In genomic region chr1:198153804-198154203, GRCh38 we compare ENCODE assay signal across 22 cellular contexts. TPM values are rescaled to one million over a fixed set of nuclear protein-coding genes. Genes with fewer than 3 reads are reported as not detected.
DNase-seq lines count a peak whose midpoint lies in the region; ATAC-seq and TF ChIP-seq lines count a peak whose summit lies in the region.
"Had no signal": no experiment of that assay in that cellular context is flagged by ENCODE, and none has a peak within 500 bp of the region (broad histone marks: within the 10 kb centered on the region; RNA-seq: fewer than 3 reads in every experiment).

No MANE protein-coding gene starts in this region.

- no peak overlapping the region for H3K4me3 ChIP-seq in right cardiac atrium (ENCODE audit: low read length)
- H3K4me3 ChIP-seq in astrocyte of the spinal cord (ENCODE audit: low read depth, low read length), result no peak overlapping the region
- H3K4me3 ChIP-seq in aorta (ENCODE audit: low read length in 2 of 2), result no peak overlapping the region
- H3K4me3 ChIP-seq in tibial nerve, result no peak overlapping the region
- H3K4me3 ChIP-seq: ovary, spleen had no signal

- H3K27me3 ChIP-seq in right cardiac atrium (ENCODE audit: control insufficient read depth, insufficient read depth) (no peaks in the 10 kb centered on the region), aorta (ENCODE audit: control insufficient read depth in 1 of 2, insufficient read depth in 2 of 2, low read length in 1 of 2) (no peaks in the 10 kb centered on the region), tibial nerve (no peaks in the 10 kb centered on the region)
- H3K27me3 ChIP-seq: ovary, spleen had no signal

- H3K36me3 Mint-ChIP-seq in nephron (ENCODE audit: low read depth), result no peaks in the 10 kb centered on the region
- H3K36me3 Mint-ChIP-seq: natural killer cell had no signal

- in situ Hi-C loops in astrocyte of the spinal cord (cut with HindIII; ENCODE audit: low sequenced_read_pairs), result no loop called here

- no peak for TF ChIP-seq EP300 in tibial nerve (IDR thresholded peaks at IDR 0.05)

- intact Hi-C loops in right cardiac atrium (cut with DNase I) (loop anchor here in 2 of 4 donors (10.0 kb wide), 2 partner anchors 51 to 69 kb away; no protein-coding TSS in a partner anchor), Right ventricle myocardium inferior (cut with DNase I) (loop anchor here (5.0 kb wide), 1 partner anchor 37 kb away; no protein-coding TSS in a partner anchor), aorta (cut with DNase I) (loop anchor here (2.0 to 10.0 kb wide), 2 partner anchors 35 to 111 kb away; no protein-coding TSS in a partner anchor)

- no peaks in the 10 kb centered on the region for H3K4me1 ChIP-seq in right cardiac atrium (ENCODE audit: control insufficient read depth, insufficient read depth, low read length)
- peaks cover 0 to 2% of the 10 kb centered on the region in 2 donors for H3K4me1 ChIP-seq in aorta (ENCODE audit: control insufficient read depth in 1 of 2, insufficient read depth in 2 of 2, low read length in 2 of 2)
- peaks cover 0 to 29% (median 8%) of the 10 kb centered on the region in 4 donors for H3K4me1 ChIP-seq in tibial nerve
- H3K4me1 ChIP-seq: Caco-2 had no signal

- WGBS in right cardiac atrium, result 32% methylated on average over 1 of the region's 1 CpG
- 0 to 5% methylated on average over 1 of the region's 1 CpG for whole genome bisulfite sequencing in aorta, 2 donors
- 42 to 72% methylated on average over 1 of the region's 1 CpG for WGBS in tibial nerve, 2 donors

- H3K27ac Mint-ChIP-seq in nephron, result peak overlapping the region in 2 of 3 experiments; percentile 17 to 34
- H3K27ac Mint-ChIP-seq: activated CD4-positive, alpha-beta T cell treated with anti-CD3 and anti-CD28 coated beads, Interleukin-2, amount 10 ng/mL, durations not matched to agents 7 days and 5 days; activated T-cell treated with anti-CD3 and anti-CD28 coated beads, Interleukin-2, amount 50 U/mL, for 72 hours; natural killer cell had no signal

- no peak overlapping the region for H3K4me3 Mint-ChIP-seq in nephron
- H3K4me3 Mint-ChIP-seq: activated CD4-positive, alpha-beta T cell treated with anti-CD3 and anti-CD28 coated beads, Interleukin-2, amount 10 ng/mL, durations not matched to agents 7 days and 5 days; activated T-cell treated with anti-CD3 and anti-CD28 coated beads, Interleukin-2, amount 50 U/mL, for 72 hours; H9; natural killer cell had no signal

- H3K27ac ChIP-seq in right cardiac atrium (ENCODE audit: low read length) (no peak overlapping the region), aorta (ENCODE audit: low read depth in 1 of 2, low read length in 2 of 2) (peak overlapping the region; percentile 17 to 67), tibial nerve (no peak overlapping the region)
- H3K27ac ChIP-seq: ovary, spleen had no signal

- no peak for TF ChIP-seq POLR2A in tibial nerve (IDR thresholded peaks at IDR 0.05)

- DNase-seq in right cardiac atrium (peak; percentile 34 to 56 (median 49)), Right ventricle myocardium inferior (ENCODE audit: missing footprints) (no peak), astrocyte of the spinal cord (ENCODE audit: low read depth, low spot score) (peak; percentile 80), aorta (peak; percentile 62 to 63), tibial nerve (ENCODE audit: low spot score in 2 of 2) (no peak)
- no peak for DNase-seq in activated T-cell treated with anti-CD3 and anti-CD28 coated beads, Interleukin-2, amount 50 U/mL, for 48 hours
- DNase-seq: activated CD4-positive, alpha-beta T cell treated with anti-CD3 and anti-CD28 coated beads, Interleukin-2, amount 10 ng/mL, durations not matched to agents 7 days and 5 days; activated naive CD4-positive, alpha-beta T cell; activated T-cell treated with anti-CD3 and anti-CD28 coated beads, Interleukin-2, amount 50 U/mL, for 72 hours; Caco-2; caudate nucleus; DMS79; GDM1; H9; islet precursor cell; natural killer cell; NCI-H345; NCI-H82; spleen had no signal

- H3K27me3 Mint-ChIP-seq in nephron (ENCODE audit: low read depth), result no peaks in the 10 kb centered on the region

- H3K36me3 ChIP-seq in aorta (ENCODE audit: control insufficient read depth in 1 of 2, insufficient read depth in 2 of 2, low read length in 1 of 2) (no peaks in the 10 kb centered on the region), tibial nerve (no peaks in the 10 kb centered on the region)
- H3K36me3 ChIP-seq: ovary, spleen had no signal

- ATAC-seq in right cardiac atrium, result no peak
- ATAC-seq in Right ventricle myocardium inferior, result no peak
- ATAC-seq in aorta (ENCODE audit: low FRiP score), result no peak
- no peak for ATAC-seq in HG03378 (IDR thresholded peaks at IDR 0.05; ENCODE audit: unreplicated experiment)
- ATAC-seq: activated T-cell treated with anti-CD3 and anti-CD28 coated beads, Interleukin-2, amount 50 U/mL, for 72 hours; natural killer cell had no signal

- H3K9me3 Mint-ChIP-seq in nephron, result no peaks in the 10 kb centered on the region
- H3K9me3 Mint-ChIP-seq: activated CD4-positive, alpha-beta T cell treated with anti-CD3 and anti-CD28 coated beads, Interleukin-2, amount 10 ng/mL, durations not matched to agents 7 days and 5 days; activated T-cell treated with anti-CD3 and anti-CD28 coated beads, Interleukin-2, amount 50 U/mL, for 72 hours; H9; natural killer cell had no signal

- H3K9me3 ChIP-seq in right cardiac atrium (ENCODE audit: control insufficient read depth, low read length) (no peaks in the 10 kb centered on the region), aorta (ENCODE audit: control insufficient read depth, low read length) (no peaks in the 10 kb centered on the region), tibial nerve (no peaks in the 10 kb centered on the region)
- H3K9me3 ChIP-seq: Caco-2, ovary, spleen had no signal

- TF ChIP-seq CTCF in astrocyte of the spinal cord (IDR thresholded peaks at IDR 0.05; ENCODE audit: low read depth, low read length) (no peak), nephron (IDR thresholded peaks at IDR 0.05; ENCODE audit: unreplicated experiment in 3 of 3) (no peak), tibial nerve (IDR thresholded peaks at IDR 0.05) (no peak)

- peaks cover 36% of the 10 kb centered on the region for H3K4me1 Mint-ChIP-seq in nephron

RNA-seq across cellular contexts. Expression of gene NEK7, which starts 3.0 kb away (rescaled TPM):
- total RNA-seq in right cardiac atrium (100 to 1,000 TPM; 168 to 276 (median 179) TPM), Right ventricle myocardium inferior (188 TPM), aorta (100 to 1,000 TPM; 106 to 107 TPM), tibial nerve (100 to 1,000 TPM; 123 to 219 (median 141) TPM)
- polyA plus RNA-seq in right cardiac atrium (57.6 TPM), aorta (100 to 1,000 TPM in 1 of 2 donors, 10 to 100 TPM in 1; 60.1 to 164 TPM)

Comparison
In these comparisons a context has a peak if more than half of its experiments do, and no peak if none do; other contexts are left out.
1. DNase-seq: peak in right cardiac atrium (3 of 3), astrocyte of the spinal cord (single experiment) and aorta (2 of 2); none in Right ventricle myocardium inferior (single experiment), tibial nerve (0 of 2) and activated T-cell treated with anti-CD3 and anti-CD28 coated beads, Interleukin-2, amount 50 U/mL, for 48 hours (0 of 2).
2. H3K27ac ChIP-seq: peak in aorta (2 of 2); none in right cardiac atrium (single experiment) and tibial nerve (0 of 4).